12 cellular contexts compared by ENCODE assay signal in genomic region chr6:109010703-109011102, GRCh38.
A peak's percentile ranks its signal among the peaks of the same experiment; 100 is the strongest.
DNase-seq lines count a peak whose midpoint lies in the region; ATAC-seq, FAIRE-seq and TF ChIP-seq lines count a peak whose summit lies in the region.
"Had no signal": no experiment of that assay in that cellular context is flagged by ENCODE, and none has a peak within 500 bp of the region (broad histone marks: within the 10 kb centered on the region; RNA-seq: fewer than 3 reads in every experiment).

No MANE protein-coding gene starts in this region.

- no peak for TF ChIP-seq POLR2A in testis (IDR thresholded peaks at IDR 0.05)

- H3K36me3 ChIP-seq in SU-DHL-6 (ENCODE audit: low read length): no peaks in the 10 kb centered on the region
- H3K36me3 ChIP-seq in testis (ENCODE audit: low read depth, missing control alignments): no peaks in the 10 kb centered on the region
- H3K36me3 ChIP-seq: BE2C had no signal

- H3K27ac Mint-ChIP-seq in activated T-cell treated with anti-CD3 and anti-CD28 coated beads, Interleukin-2, amount 50 U/mL, for 72 hours: no peak overlapping the region
- peak overlapping the region; percentile 94 to 100 (median 96) for H3K27ac Mint-ChIP-seq in immature natural killer cell

- H3K27ac ChIP-seq in SU-DHL-6 (ENCODE audit: low read depth, low read length) (no peak overlapping the region), testis (peak overlapping the region; percentile 94 to 97)

- H3K4me1 ChIP-seq in testis: peaks cover 45% of the 10 kb centered on the region
- H3K4me1 ChIP-seq: BE2C had no signal

- no peaks in the 10 kb centered on the region for H3K27me3 Mint-ChIP-seq in activated T-cell treated with anti-CD3 and anti-CD28 coated beads, Interleukin-2, amount 50 U/mL, for 72 hours (ENCODE audit: low read depth)
- peaks cover 3 to 6% (median 4%) of the 10 kb centered on the region in 3 donors for H3K27me3 Mint-ChIP-seq in immature natural killer cell (ENCODE audit: low read depth in 3 of 3)

- peak overlapping the region; percentile 82 for H3K4me2 ChIP-seq in SU-DHL-6 (ENCODE audit: low read depth, low read length, poor library complexity, severe bottlenecking)

- H3K9ac ChIP-seq in SU-DHL-6 (ENCODE audit: low read length): no peak overlapping the region

- no peaks in the 10 kb centered on the region for H3K9me2 ChIP-seq in SU-DHL-6 (replicated peaks; ENCODE audit: insufficient read depth, low read length)

- peaks cover 11% of the 10 kb centered on the region for H3F3A ChIP-seq in SU-DHL-6 (ENCODE audit: insufficient read depth)

- no peak for ATAC-seq in activated T-cell treated with anti-CD3 and anti-CD28 coated beads, Interleukin-2, amount 50 U/mL, for 72 hours (replicated peaks in 1 of 2)
- ATAC-seq in GM19467 (IDR thresholded peaks at IDR 0.05; ENCODE audit: unreplicated experiment): no peak

- H3K9me3 Mint-ChIP-seq in activated T-cell treated with anti-CD3 and anti-CD28 coated beads, Interleukin-2, amount 50 U/mL, for 72 hours: no peaks in the 10 kb centered on the region
- H3K9me3 Mint-ChIP-seq in immature natural killer cell: no peaks in the 10 kb centered on the region

- 15 to 25% methylated on average over 2 of the region's 2 CpGs for WGBS in testis, 2 donors

- H3K27me3 ChIP-seq in SU-DHL-6 (ENCODE audit: low read length): no peaks in the 10 kb centered on the region
- no peaks in the 10 kb centered on the region for H3K27me3 ChIP-seq in testis
- H3K27me3 ChIP-seq: BE2C had no signal

- FAIRE-seq in frontal cortex (lab: Jason Lieb, UNC): no peak
- FAIRE-seq: H1, HTR-8/SVneo had no signal

- H3K4me3 ChIP-seq in SU-DHL-6 (ENCODE audit: insufficient read depth, low read length, poor library complexity, severe bottlenecking): no peak overlapping the region
- H3K4me3 ChIP-seq in testis: peak overlapping the region in 1 of 2 donors; percentile 90

- H3K4me3 Mint-ChIP-seq in activated T-cell treated with anti-CD3 and anti-CD28 coated beads, Interleukin-2, amount 50 U/mL, for 72 hours: peak overlapping the region; percentile 91 to 99
- H3K4me3 Mint-ChIP-seq in immature natural killer cell: peak overlapping the region; percentile 10 to 94 (median 49)

- H4K20me1 ChIP-seq in SU-DHL-6 (ENCODE audit: low read depth, low read length): no peaks in the 10 kb centered on the region

- H3K9me3 ChIP-seq in SU-DHL-6 (ENCODE audit: insufficient read depth, low read length): no peaks in the 10 kb centered on the region
- H3K9me3 ChIP-seq in testis: no peaks in the 10 kb centered on the region
- H3K9me3 ChIP-seq: BE2C had no signal

- H3K79me2 ChIP-seq in SU-DHL-6 (ENCODE audit: insufficient read depth, low read length): no peaks in the 10 kb centered on the region

- TF ChIP-seq CTCF in SU-DHL-6 (IDR thresholded peaks at IDR 0.05; ENCODE audit: insufficient read depth, low read length, poor library complexity, severe bottlenecking) (no peak), testis (IDR thresholded peaks at IDR 0.05) (no peak)

- peaks cover 74% of the 10 kb centered on the region for H3K4me1 Mint-ChIP-seq in activated T-cell treated with anti-CD3 and anti-CD28 coated beads, Interleukin-2, amount 50 U/mL, for 72 hours (ENCODE audit: low read depth)
- peaks cover 40 to 47% of the 10 kb centered on the region in 2 donors for H3K4me1 Mint-ChIP-seq in immature natural killer cell

- intact Hi-C loops in testis (cut with DNase I; ENCODE audit: low total_unique reads) (no loop called here), posterior vena cava (cut with DNase I) (no loop called here)

- DNase-seq in activated T-cell treated with anti-CD3 and anti-CD28 coated beads, Interleukin-2, amount 50 U/mL, for 72 hours: no peak
- DNase-seq in activated T-cell treated with anti-CD3 and anti-CD28 coated beads, Interleukin-2, amount 50 U/mL, for 1 hour: no peak
- DNase-seq in immature natural killer cell (no peak), testis (no peak), posterior vena cava (ENCODE audit: low spot score) (no peak), frontal cortex (ENCODE audit: low spot score in 2 of 2) (no peak)
- DNase-seq: BE2C; stimulated activated CD4-positive, alpha-beta T cell treated with anti-CD3 and anti-CD28 coated beads, Interleukin-4, amount 100 ng/mL, for 24 hours had no signal

- H2AFZ ChIP-seq in SU-DHL-6 (ENCODE audit: low read depth, low read length, severe bottlenecking): no peak overlapping the region

- H3K36me3 Mint-ChIP-seq in activated T-cell treated with anti-CD3 and anti-CD28 coated beads, Interleukin-2, amount 50 U/mL, for 72 hours (ENCODE audit: insufficient read depth in 2 of 2): peaks cover 2 to 6% of the 10 kb centered on the region in 2 donors
- H3K36me3 Mint-ChIP-seq in immature natural killer cell: no peaks in the 10 kb centered on the region
